Comparison of ENCODE assay signal across 16 cellular contexts in the genomic region with DNA sequence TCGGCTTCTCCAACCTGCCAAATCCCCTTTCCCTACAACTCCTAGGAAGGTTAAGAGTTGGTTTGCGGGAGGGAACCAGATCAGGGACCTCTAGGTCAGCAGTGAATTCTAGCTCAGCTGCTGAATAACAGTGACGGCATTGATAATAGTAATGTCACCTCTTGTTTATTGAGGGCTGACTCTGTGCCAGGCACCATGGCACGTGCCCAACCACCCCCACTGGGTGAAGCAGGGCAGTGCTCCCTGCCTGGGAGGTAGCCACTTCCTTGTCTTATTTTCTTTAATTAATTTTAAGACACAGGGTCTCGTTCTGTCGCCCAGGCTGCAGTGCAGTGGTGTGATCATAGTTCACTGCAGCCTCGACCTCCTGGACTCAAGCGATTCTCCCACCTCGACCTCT. TPM values are rescaled to one million over a fixed set of nuclear protein-coding genes. Genes with fewer than 3 reads are reported as not detected.
DNase-seq lines count a peak whose midpoint lies in the region; ATAC-seq and TF ChIP-seq lines count a peak whose summit lies in the region.
"Had no signal": no experiment of that assay in that cellular context is flagged by ENCODE, and none has a peak within 500 bp of the region (broad histone marks: within the 10 kb centered on the region; RNA-seq: fewer than 3 reads in every experiment).

No MANE protein-coding gene starts in this region.

- H4K5ac ChIP-seq in IMR-90 (ENCODE audit: low read depth, low read length), result peak overlapping the region; percentile 87

- no peaks in the 10 kb centered on the region for H3K36me3 Mint-ChIP-seq in brain
- H3K36me3 Mint-ChIP-seq: CD4-positive, CD25-positive, alpha-beta regulatory T cell had no signal

- H2BK15ac ChIP-seq in IMR-90 (ENCODE audit: low read depth, low read length), result peak overlapping the region; percentile 69; the same call in 2 of the 3 replicates

- H3K4me1 ChIP-seq in IMR-90 (ENCODE audit: control insufficient read depth, insufficient read depth, low read length), result peaks cover 29% of the 10 kb centered on the region
- peaks cover 0 to 7% of the 10 kb centered on the region in 2 donors for H3K4me1 ChIP-seq in lung (ENCODE audit: control insufficient read depth in 2 of 2, insufficient read depth in 2 of 2, low read length in 2 of 2)
- H3K4me1 ChIP-seq in suprapubic skin, result peaks cover 59% of the 10 kb centered on the region

- peak overlapping the region; percentile 94 for H2AK5ac ChIP-seq in IMR-90 (ENCODE audit: low read depth, low read length)

- H4K8ac ChIP-seq in IMR-90 (ENCODE audit: low read depth in 2 of 2, low read length in 2 of 2), result peak overlapping the region; percentile 56 to 65

- POLR2A ChIA-PET in IMR-90 (lab: Charles Lee; ENCODE audit: unreplicated experiment), result no interaction called here

- H3K27me3 ChIP-seq in IMR-90 (ENCODE audit: control insufficient read depth, insufficient read depth, low read length), result peaks cover 8% of the 10 kb centered on the region
- H3K27me3 ChIP-seq in lung (ENCODE audit: control insufficient read depth, insufficient read depth), result no peaks in the 10 kb centered on the region
- no peaks in the 10 kb centered on the region for H3K27me3 ChIP-seq in suprapubic skin

- DNase-seq in IMR-90 (no peak), lung (ENCODE audit: low spot score) (no peak), suprapubic skin (ENCODE audit: low spot score in 2 of 2) (no peak), NCI-H1417 treated with DMSO at 0.1 percent for 48 hours (lab: John Stamatoyannopoulos, UW) (no peak)
- DNase-seq: activated CD4-positive, alpha-beta T cell treated with anti-CD3 and anti-CD28 coated beads for 48 hours; activated effector memory CD4-positive, alpha-beta T cell treated with anti-CD3 and anti-CD28 coated beads, Interleukin-2, amount 50 U/mL, for 16 hours; CD4-positive, CD25-positive, alpha-beta regulatory T cell; Karpas-422; NCI-H2029 treated with DMSO at 0.1 percent for 48 hours; stimulated activated naive CD4-positive, alpha-beta T cell treated with Interleukin-2 at 50 U/mL for 16 hours; T-helper 1 cell had no signal

- H3K23ac ChIP-seq in IMR-90 (ENCODE audit: low read depth, low read length), result peak overlapping the region; percentile 1; the same call in 1 of the 2 replicates

- H4K20me1 ChIP-seq in IMR-90 (ENCODE audit: insufficient read depth, low read length), result 0 out of 2 replicates have a peak, but pooled peaks cover 3% of the 10 kb centered on the region

- H3K56ac ChIP-seq in IMR-90 (ENCODE audit: extremely low read depth, insufficient read depth, low read length), result peak overlapping the region; percentile 72; the same call in 1 of the 2 replicates

- H3K14ac ChIP-seq in IMR-90 (replicated peaks; ENCODE audit: low read depth, low read length), result peak overlapping the region; percentile 80; the same call in 1 of the 2 replicates

- intact Hi-C loops in IMR-90 (cut with micrococcal nuclease), result loop anchor here (2.0 to 5.0 kb wide), 3 partner anchors 26 to 94 kb away; no protein-coding TSS in a partner anchor

- H3K4me1 Mint-ChIP-seq in brain, result peaks cover 30% of the 10 kb centered on the region

- peak overlapping the region; percentile 72 for H3K18ac ChIP-seq in IMR-90 (ENCODE audit: low read depth, low read length)

- no peak overlapping the region for H3K4me3 ChIP-seq in IMR-90 (ENCODE audit: insufficient read depth, low read depth, low read length)
- no peak overlapping the region for H3K4me3 ChIP-seq in lung
- H3K4me3 ChIP-seq in suprapubic skin, result no peak overlapping the region

- peaks cover 22% of the 10 kb centered on the region; the same call in 1 of the 2 replicates for H3K9me1 ChIP-seq in IMR-90 (ENCODE audit: insufficient read depth, low read length)

- H3K4me2 ChIP-seq in IMR-90 (ENCODE audit: low read depth, low read length), result no peak overlapping the region; the same call in 1 of the 2 replicates

- H4K91ac ChIP-seq in IMR-90 (ENCODE audit: insufficient read depth, low read depth, low read length), result peak overlapping the region; percentile 95

- no peaks in the 10 kb centered on the region for H3K79me1 ChIP-seq in IMR-90 (ENCODE audit: low read depth in 1 of 2, low read length in 2 of 2)

- no TSS peak for BruUV-seq in IMR-90 (replicated peaks; lab: Mats Ljungman, UMichigan)

- TF ChIP-seq RAD21 in IMR-90 (IDR thresholded peaks at IDR 0.05; ENCODE audit: low read length), result no peak

- TF ChIP-seq EP300 in suprapubic skin (IDR thresholded peaks at IDR 0.05), result no peak

- H2BK120ac ChIP-seq in IMR-90 (ENCODE audit: low read depth, low read length), result peak overlapping the region; percentile 91

- no peak overlapping the region for H3K4me3 Mint-ChIP-seq in brain
- H3K4me3 Mint-ChIP-seq: CD4-positive, CD25-positive, alpha-beta regulatory T cell had no signal

- dilution Hi-C loops in IMR-90 (cut with HindIII; ENCODE audit: low sequenced_read_pairs, unreplicated experiment), result no loop called here

- H3K9me3 ChIP-seq in IMR-90 (ENCODE audit: control insufficient read depth, insufficient read depth, low read length) (no peaks in the 10 kb centered on the region), lung (ENCODE audit: control insufficient read depth in 2 of 2, insufficient read depth in 1 of 2, low read length in 1 of 2) (no peaks in the 10 kb centered on the region), suprapubic skin (no peaks in the 10 kb centered on the region)
- H3K9me3 ChIP-seq: neutrophil had no signal

- TF ChIP-seq CTCF in IMR-90 (conservative IDR thresholded peaks at IDR 0.05; ENCODE audit: low read depth, low read length), result no peak
- no peak for TF ChIP-seq CTCF in brain (conservative IDR thresholded peaks at IDR 0.05)
- no peak for TF ChIP-seq CTCF in lung (IDR thresholded peaks at IDR 0.05; ENCODE audit: control extremely low read depth, extremely low read depth)
- no peak for TF ChIP-seq CTCF in suprapubic skin (IDR thresholded peaks at IDR 0.05)

- peak overlapping the region in 3 of 5 experiments; percentile 92 to 96 (median 95) for H3K27ac Mint-ChIP-seq in brain
- H3K27ac Mint-ChIP-seq: CD4-positive, CD25-positive, alpha-beta regulatory T cell had no signal

- H3K9me3 Mint-ChIP-seq in brain, result peaks cover 0 to 10% (median 0%) of the 10 kb centered on the region in 5 experiments
- H3K9me3 Mint-ChIP-seq: CD4-positive, CD25-positive, alpha-beta regulatory T cell had no signal

- CTCF ChIA-PET in IMR-90 (lab: Yijun Ruan, JAX), result no interaction called here

- in situ Hi-C loops in IMR-90 (cut with MboI; ENCODE audit: low sequenced_read_pairs), result loop anchor here (10.0 kb wide), 1 partner anchor 58 kb away; no protein-coding TSS in a partner anchor

- peak overlapping the region; percentile 83 for H2BK20ac ChIP-seq in IMR-90 (ENCODE audit: low read depth, low read length)

- no CpG with 5 or more reads among the region's 9 CpGs for WGBS in IMR-90 (ENCODE audit: extremely low coverage in 2 of 2, insufficient read length in 1 of 2), 2 experiments
- 77 to 87% methylated on average over 9 of the region's 9 CpGs for WGBS in lung, 2 donors
- WGBS in suprapubic skin, result 62% methylated on average over 9 of the region's 9 CpGs

- no peak overlapping the region for H2AFZ ChIP-seq in IMR-90 (replicated peaks; ENCODE audit: low read length, poor library complexity)

- H3K4ac ChIP-seq in IMR-90 (ENCODE audit: low read depth, low read length), result peak overlapping the region; percentile 91

- TF ChIP-seq POLR2A in IMR-90 (IDR thresholded peaks at IDR 0.05; ENCODE audit: low read depth, low read length) (no peak), suprapubic skin (IDR thresholded peaks at IDR 0.05) (no peak)

- H3K27me3 Mint-ChIP-seq in brain, result peaks cover 32% of the 10 kb centered on the region

- peak overlapping the region; percentile 33; the same call in 1 of the 2 replicates for H3K9ac ChIP-seq in IMR-90 (ENCODE audit: low read depth, low read length)

- ATAC-seq in IMR-90 (ENCODE audit: low read depth), result no peak
- ATAC-seq in lung (ENCODE audit: insufficient read depth, low FRiP score), result no peak
- no peak for ATAC-seq in GM19452 (IDR thresholded peaks at IDR 0.05; ENCODE audit: unreplicated experiment)
- ATAC-seq in HG02571 (IDR thresholded peaks at IDR 0.05; ENCODE audit: unreplicated experiment), result no peak
- ATAC-seq in GM21367 (IDR thresholded peaks at IDR 0.05; ENCODE audit: unreplicated experiment), result no peak

- H3K36me3 ChIP-seq in IMR-90 (ENCODE audit: control insufficient read depth, insufficient read depth, low read length) (no peaks in the 10 kb centered on the region), lung (ENCODE audit: control insufficient read depth in 2 of 2, insufficient read depth in 2 of 2, low read length in 2 of 2) (no peaks in the 10 kb centered on the region), suprapubic skin (no peaks in the 10 kb centered on the region)
- H3K36me3 ChIP-seq: neutrophil had no signal

- H3K27ac ChIP-seq in IMR-90 (ENCODE audit: insufficient read depth, low read length), result peak overlapping the region; percentile 94
- peak overlapping the region; percentile 2 to 84 for H3K27ac ChIP-seq in lung (ENCODE audit: low read depth in 1 of 2, low read length in 1 of 2)
- peak overlapping the region; percentile 88 for H3K27ac ChIP-seq in suprapubic skin
- H3K27ac ChIP-seq: neutrophil had no signal

- H2BK5ac ChIP-seq in IMR-90 (ENCODE audit: low read depth, low read length, poor library complexity, severe bottlenecking), result peak overlapping the region; percentile 88

- H2AK9ac ChIP-seq in IMR-90 (replicated peaks; ENCODE audit: low read depth, low read length, poor library complexity), result peak overlapping the region; percentile 1

TF ChIP-seq in IMR-90, 13 proteins besides CTCF, POLR2A, EP300 and RAD21 (continues in another document):
- TF ChIP-seq MAZ (IDR thresholded peaks at IDR 0.05; ENCODE audit: borderline replicate concordance, low read depth, low read length) (no peak), BHLHE40 (IDR thresholded peaks at IDR 0.05; ENCODE audit: low read depth, low read length) (no peak), MXI1 (IDR thresholded peaks at IDR 0.05; ENCODE audit: borderline replicate concordance, low read depth, low read length) (no peak), CEBPB (IDR thresholded peaks at IDR 0.05; ENCODE audit: low read depth, low read length) (no peak)

RNA-seq across cellular contexts. Expression of a gene that starts 5.5 kb away (rescaled TPM):
- total RNA-seq in IMR-90 (2012; rRNA removed), result 0.28 and 0.36 TPM in 2 replicates
- polyA plus RNA-seq in IMR-90 (2012; rRNA removed), result 0.19 and 0.34 TPM in 2 replicates
- polyA plus RNA-seq in IMR-90 (2012; cell fraction: cytosol; rRNA removed), result 0.10 and 0.38 TPM in 2 replicates
- polyA plus RNA-seq in IMR-90 (2012; cell fraction: nucleus; rRNA removed; ENCODE audit: low replicate concordance), result 1.4 and 2.1 TPM in 2 replicates
- polyA plus RNA-seq in brain (ENCODE audit: insufficient read depth, low read depth, low replicate concordance), result 43.5 TPM
- total RNA-seq in lung, result 10 to 100 TPM; 78.5 to 89.0 TPM
- polyA plus RNA-seq in lung, result 10 to 100 TPM; 19.9 to 27.0 TPM
- total RNA-seq in suprapubic skin, result 100 to 1,000 TPM; 304 to 377 (median 350) TPM
- total RNA-seq: CD4-positive, CD25-positive, alpha-beta regulatory T cell had no signal

RNA-seq across cellular contexts. Expression of a gene that starts 15.6 kb away (rescaled TPM):
- not detected in 2 replicates for total RNA-seq in IMR-90 (2012; rRNA removed)
- polyA plus RNA-seq in IMR-90 (2012; rRNA removed), result 0.07 TPM in 1 of 2 replicates, not detected in the other
- 0.01 and 0.02 TPM in 2 replicates for polyA plus RNA-seq in IMR-90 (2012; cell fraction: cytosol; rRNA removed)
- polyA plus RNA-seq in IMR-90 (2012; cell fraction: nucleus; rRNA removed; ENCODE audit: low replicate concordance), result 0.01 and 0.03 TPM in 2 replicates
- 14.6 TPM for polyA plus RNA-seq in brain (ENCODE audit: insufficient read depth, low read depth, low replicate concordance)
- total RNA-seq in lung, result under 1 TPM; 0.43 to 0.98 TPM
- under 1 TPM; 0.10 to 0.13 TPM for polyA plus RNA-seq in lung
- total RNA-seq in suprapubic skin, result 1 to 10 TPM; 1.0 to 1.8 (median 1.4) TPM
- polyA plus RNA-seq: CD4-positive, CD25-positive, alpha-beta regulatory T cell had no signal

Comparison
In these comparisons a context has a peak if more than half of its experiments do, and no peak if none do; other contexts are left out.
1. H3K27ac ChIP-seq: peak in every context shown above with its lines; median percentile 94 in IMR-90; 88 in suprapubic skin; 43 in lung.
2. RNA of a gene that starts 5.5 kb away (total RNA-seq): 304 to 377 TPM in suprapubic skin and 78.5 to 89.0 TPM in lung; 0.28 to 0.36 TPM in IMR-90; every median in the first group is over 10 times any median in the second.